ENCODE assay signal across 8 cellular contexts in the genomic region with DNA sequence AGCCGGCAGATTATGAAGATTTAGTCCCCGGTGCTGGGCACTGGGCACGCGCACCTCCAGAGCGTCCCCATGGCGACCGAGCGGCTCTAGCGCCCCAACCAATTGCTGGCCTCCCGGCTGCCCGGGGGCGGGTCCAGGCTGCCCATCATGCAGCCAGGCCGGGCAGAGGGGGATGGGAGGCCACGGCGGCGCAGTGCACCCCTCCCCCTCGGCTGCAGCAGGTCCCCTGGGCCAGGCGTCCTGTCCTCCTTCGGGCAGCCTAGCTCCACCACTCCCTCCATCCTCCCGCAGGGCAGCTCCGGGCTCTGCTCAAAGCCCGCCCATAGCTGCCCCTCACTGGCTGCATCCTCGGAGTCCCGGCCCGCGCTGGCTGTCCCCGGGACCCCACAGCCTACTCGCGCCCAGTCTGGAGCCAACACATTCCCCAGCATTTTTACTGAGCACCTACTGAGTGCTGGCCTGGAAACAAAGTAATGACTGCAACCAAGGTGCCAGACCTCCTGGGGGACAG.
A peak's percentile ranks its signal among the peaks of the same experiment; 100 is the strongest.
DNase-seq lines count a peak whose midpoint lies in the region; ATAC-seq and TF ChIP-seq lines count a peak whose summit lies in the region.

No MANE protein-coding gene starts in this region.

- H3K4me3 Mint-ChIP-seq in stimulated activated effector memory CD8-positive, alpha-beta T cell treated with anti-CD3 and anti-CD28 coated beads, Interleukin-12 subunit alpha, Interleukin-12 subunit beta, amount 100 ng/mL, for 72 hours, result no peak overlapping the region

- no peaks in the 10 kb centered on the region for H3K9me3 Mint-ChIP-seq in stimulated activated effector memory CD8-positive, alpha-beta T cell treated with anti-CD3 and anti-CD28 coated beads, Interleukin-12 subunit alpha, Interleukin-12 subunit beta, amount 100 ng/mL, for 72 hours

- WGBS in mammary epithelial cell (ENCODE audit: low coverage, missing lambda C conversion rate), result 28% methylated on average over 19 of the region's 29 CpGs

- CTCF ChIA-PET in mammary epithelial cell (lab: Charles Lee; ENCODE audit: low non-redundant PET), result no interaction called here

- ATAC-seq in stimulated activated effector memory CD8-positive, alpha-beta T cell treated with anti-CD3 and anti-CD28 coated beads, Interleukin-12 subunit alpha, Interleukin-12 subunit beta, amount 100 ng/mL, for 72 hours, result no peak
- ATAC-seq in HG03469 (IDR thresholded peaks at IDR 0.05; ENCODE audit: unreplicated experiment), result no peak

- H3K4me1 Mint-ChIP-seq in stimulated activated effector memory CD8-positive, alpha-beta T cell treated with anti-CD3 and anti-CD28 coated beads, Interleukin-12 subunit alpha, Interleukin-12 subunit beta, amount 100 ng/mL, for 72 hours, result peaks cover 33% of the 10 kb centered on the region

- H3K4me3 ChIP-seq in GM12864 (ENCODE audit: low read depth, low read length) (peak overlapping the region; percentile 45), mammary epithelial cell (replicated peaks in 1 of 3; ENCODE audit: insufficient read depth in 1 of 3, low read depth in 2 of 3, low read length in 3 of 3) (peak overlapping the region in 2 of 3 experiments; percentile 31)

- H3K27me3 ChIP-seq in mammary epithelial cell (ENCODE audit: insufficient read depth, low read length), result no peaks in the 10 kb centered on the region

- no peaks in the 10 kb centered on the region for H3K79me2 ChIP-seq in mammary epithelial cell (ENCODE audit: insufficient read depth, low read length)

- H3K4me1 ChIP-seq in mammary epithelial cell (ENCODE audit: insufficient read depth, low read length), result peaks cover 9% of the 10 kb centered on the region

- no peak for DNase-seq in GM12864 (ENCODE audit: low read depth)
- peak; percentile 60 to 77 for DNase-seq in NCI-H1930 (lab: John Stamatoyannopoulos, UW)
- peak; percentile 46 for DNase-seq in mammary epithelial cell
- peak; percentile 69 for DNase-seq in inferior parietal cortex (ENCODE audit: extremely low spot score)
- DNase-seq in stimulated activated effector memory CD8-positive, alpha-beta T cell treated with anti-CD3 and anti-CD28 coated beads, Interleukin-12 subunit alpha, Interleukin-12 subunit beta, amount 100 ng/mL, for 72 hours (ENCODE audit: low spot score in 2 of 2), result no peak
- no peak for DNase-seq in NCI-H748 (lab: John Stamatoyannopoulos, UW; ENCODE audit: unreplicated experiment)
- no peak for DNase-seq in NCI-H1694 (lab: John Stamatoyannopoulos, UW)

- in situ Hi-C loops in mammary epithelial cell (cut with MboI; ENCODE audit: low sequenced_read_pairs in 2 of 2), result loop anchor here in 1 of 2 donors (25.0 kb wide), 1 partner anchor 245 kb away; the partner anchor contains the start of genes PLAGL2 and POFUT1

- H3K27ac ChIP-seq in mammary epithelial cell (ENCODE audit: insufficient read depth, low read depth, low read length), result no peak overlapping the region

- peak overlapping the region; percentile 38 for H2AFZ ChIP-seq in mammary epithelial cell (ENCODE audit: low read depth, low read length)

- peak overlapping the region; percentile 75 for H3K4me2 ChIP-seq in mammary epithelial cell (ENCODE audit: insufficient read depth, low read depth, low read length)

- no TSS peak for BruUV-seq in mammary epithelial cell (replicated peaks; lab: Mats Ljungman, UMichigan)

- no peaks in the 10 kb centered on the region for H4K20me1 ChIP-seq in mammary epithelial cell (ENCODE audit: insufficient read depth, low read length)

- peaks cover 30% of the 10 kb centered on the region for H3K36me3 Mint-ChIP-seq in stimulated activated effector memory CD8-positive, alpha-beta T cell treated with anti-CD3 and anti-CD28 coated beads, Interleukin-12 subunit alpha, Interleukin-12 subunit beta, amount 100 ng/mL, for 72 hours

- dilution Hi-C loops in mammary epithelial cell (cut with HindIII; ENCODE audit: low sequenced_read_pairs), result no loop called here

- peak overlapping the region; percentile 87 for H3K27ac Mint-ChIP-seq in stimulated activated effector memory CD8-positive, alpha-beta T cell treated with anti-CD3 and anti-CD28 coated beads, Interleukin-12 subunit alpha, Interleukin-12 subunit beta, amount 100 ng/mL, for 72 hours

- H3K9me3 ChIP-seq in mammary epithelial cell (replicated peaks; ENCODE audit: insufficient read depth, low read length), result no peaks in the 10 kb centered on the region

- intact Hi-C loops in mammary epithelial cell (cut with micrococcal nuclease), result loop anchor here (10.0 kb wide), 1 partner anchor 123 kb away; no protein-coding TSS in a partner anchor

- H3K36me3 ChIP-seq in mammary epithelial cell (ENCODE audit: insufficient read depth, low read length), result no peaks in the 10 kb centered on the region

- TF ChIP-seq CTCF in GM12864 (IDR thresholded peaks at IDR 0.05; ENCODE audit: low read depth, low read length, missing control alignments), result no peak
- no peak for TF ChIP-seq CTCF in mammary epithelial cell (conservative IDR thresholded peaks at IDR 0.05 in 1 of 2, IDR thresholded peaks at IDR 0.05 in 1 of 2; ENCODE audit: extremely low read depth in 1 of 2, insufficient read depth in 1 of 2, low read depth in 1 of 2, low read length in 2 of 2)

- H3K9ac ChIP-seq in mammary epithelial cell (ENCODE audit: insufficient read depth, low read length), result no peak overlapping the region

Comparison
In these comparisons a context has a peak if more than half of its experiments do, and no peak if none do; other contexts are left out.
1. DNase-seq: peak in NCI-H1930 (2 of 2), mammary epithelial cell (single experiment) and inferior parietal cortex (single experiment); none in GM12864 (single experiment), stimulated activated effector memory CD8-positive, alpha-beta T cell treated with anti-CD3 and anti-CD28 coated beads, Interleukin-12 subunit alpha, Interleukin-12 subunit beta, amount 100 ng/mL, for 72 hours (0 of 2), NCI-H748 (single experiment) and NCI-H1694 (single experiment).